27 cellular contexts compared by ENCODE assay signal in the genomic region with DNA sequence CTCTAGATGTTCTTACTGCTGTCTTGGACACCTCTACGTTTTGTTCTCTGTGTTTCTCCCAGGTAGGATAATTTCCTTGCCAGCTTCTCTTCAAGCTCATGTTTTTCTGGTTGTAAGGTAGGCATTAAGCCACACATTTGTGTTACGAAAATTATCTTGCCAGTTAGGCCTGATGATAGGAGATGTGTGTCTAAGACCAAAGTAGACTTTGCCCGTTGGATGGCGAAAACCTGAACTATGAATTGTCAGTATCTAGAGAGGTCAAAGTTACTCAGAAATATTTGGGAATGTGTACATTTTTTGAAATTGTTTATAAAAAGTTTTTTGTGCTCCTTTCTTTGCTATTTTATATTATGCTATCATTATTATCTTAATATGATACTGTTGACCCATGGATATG.
DNase-seq lines count a peak whose midpoint lies in the region; ATAC-seq, FAIRE-seq and TF ChIP-seq lines count a peak whose summit lies in the region.
"Had no signal": no experiment of that assay in that cellular context is flagged by ENCODE, and none has a peak within 500 bp of the region (broad histone marks: within the 10 kb centered on the region; RNA-seq: fewer than 3 reads in every experiment).

No MANE protein-coding gene starts in this region.

- peaks cover 59 to 65% of the 10 kb centered on the region in 2 experiments for H3K4me1 Mint-ChIP-seq in H9
- H3K4me1 Mint-ChIP-seq: CD14-positive monocyte; CD8-positive, alpha-beta memory T cell had no signal

- H3K36me3 ChIP-seq in H1 (ENCODE audit: control insufficient read depth in 2 of 4, insufficient read depth in 4 of 4, low read length in 3 of 4), result no peaks in the 10 kb centered on the region
- no peaks in the 10 kb centered on the region for H3K36me3 ChIP-seq in liver (ENCODE audit: control insufficient read depth in 4 of 4, insufficient read depth in 3 of 4, low read depth in 1 of 4, low read length in 3 of 4)
- H3K36me3 ChIP-seq: BE2C; BLaER1 treated with 17β-estradiol and CSF1 and Interleukin-3, amounts not matched to agents 10 nM and 100 nM had no signal

- TF ChIP-seq EP300 in H1 (IDR thresholded peaks at IDR 0.05; ENCODE audit: borderline replicate concordance in 1 of 2, low read depth in 2 of 2, low read length in 2 of 2), result no peak

- H2BK5ac ChIP-seq in H9 (ENCODE audit: insufficient read length, low read length), result no peak overlapping the region
- H2BK5ac ChIP-seq in H1 (ENCODE audit: low read depth, low read length), result peak overlapping the region; percentile 12; the same call in 1 of the 2 replicates

- H3K27ac Mint-ChIP-seq in H9, result peak overlapping the region; percentile 0 to 47 (median 13); a peak in 5 of 7 replicates
- no peak overlapping the region for H3K27ac Mint-ChIP-seq in activated naive CD4-positive, alpha-beta T cell treated with anti-CD3 and anti-CD28 coated beads, Interleukin-2, amount 50 U/mL, for 72 hours
- H3K27ac Mint-ChIP-seq: CD14-positive monocyte; CD4-positive, alpha-beta T cell; CD8-positive, alpha-beta memory T cell had no signal

- no peak overlapping the region for H4K91ac ChIP-seq in H9 (ENCODE audit: insufficient read length, low read depth, low read length)
- H4K91ac ChIP-seq in H1 (replicated peaks; ENCODE audit: insufficient read length, low read length), result peak overlapping the region; percentile 0

- H2BK20ac ChIP-seq in H9 (ENCODE audit: low read depth, low read length, poor library complexity, severe bottlenecking) (peak overlapping the region; percentile 45), H1 (ENCODE audit: low read length) (no peak overlapping the region)

- no peak for FAIRE-seq in H1 (lab: Jason Lieb, UNC)
- FAIRE-seq: A549, D721Med, GM12891, GM18507, GM19239, H54 had no signal

- no peak for TF ChIP-seq POLR2A in H1 (IDR thresholded peaks at IDR 0.05; ENCODE audit: control extremely low read depth in 1 of 2, low read depth in 2 of 2, low read length in 2 of 2)

- H4K5ac ChIP-seq in H9 (ENCODE audit: insufficient read length, low read depth, low read length) (no peak overlapping the region), H1 (ENCODE audit: insufficient read length, low read depth, low read length) (no peak overlapping the region)

- H3K36me3 Mint-ChIP-seq in H9 (ENCODE audit: insufficient read depth in 1 of 3, low read depth in 3 of 3), result no peaks in the 10 kb centered on the region
- no peaks in the 10 kb centered on the region for H3K36me3 Mint-ChIP-seq in activated naive CD4-positive, alpha-beta T cell treated with anti-CD3 and anti-CD28 coated beads, Interleukin-2, amount 50 U/mL, for 72 hours
- H3K36me3 Mint-ChIP-seq: CD14-positive monocyte; CD8-positive, alpha-beta memory T cell had no signal

- no peak overlapping the region for H3T11ph ChIP-seq in H9 (ENCODE audit: low read length)

- H3K9me3 Mint-ChIP-seq in H9, result no peaks in the 10 kb centered on the region
- H3K9me3 Mint-ChIP-seq in activated naive CD4-positive, alpha-beta T cell treated with anti-CD3 and anti-CD28 coated beads, Interleukin-2, amount 50 U/mL, for 72 hours, result no peaks in the 10 kb centered on the region
- H3K9me3 Mint-ChIP-seq: CD14-positive monocyte; CD4-positive, alpha-beta T cell; CD8-positive, alpha-beta memory T cell had no signal

- peak overlapping the region; percentile 62 for H2AK5ac ChIP-seq in H9 (ENCODE audit: insufficient read length, low read length)
- no peak overlapping the region for H2AK5ac ChIP-seq in H1 (ENCODE audit: low read depth, low read length)

- H3K79me1 ChIP-seq in H9 (ENCODE audit: insufficient read depth, low read depth, low read length, poor library complexity, severe bottlenecking) (peaks cover 7% of the 10 kb centered on the region), H1 (ENCODE audit: low read depth, low read length) (no peaks in the 10 kb centered on the region)

- H4K20me1 ChIP-seq in H9 (ENCODE audit: control insufficient read depth, insufficient read depth, insufficient read length) (no peaks in the 10 kb centered on the region), H1 (replicated peaks in 1 of 2; ENCODE audit: control insufficient read depth in 1 of 2, insufficient read depth in 2 of 2, low read length in 2 of 2) (no peaks in the 10 kb centered on the region)
- H4K20me1 ChIP-seq: BLaER1 treated with 17β-estradiol and CSF1 and Interleukin-3, amounts not matched to agents 10 nM and 100 nM had no signal

- H3K56ac ChIP-seq in H9 (ENCODE audit: insufficient read length, low read depth, low read length), result no peak overlapping the region
- no peak overlapping the region for H3K56ac ChIP-seq in H1 (replicated peaks; ENCODE audit: insufficient read length, low read depth, low read length)

- H2BK12ac ChIP-seq in H9 (ENCODE audit: insufficient read length, low read depth, low read length), result no peak overlapping the region
- peak overlapping the region; percentile 10; the same call in 1 of the 2 replicates for H2BK12ac ChIP-seq in H1 (ENCODE audit: low read depth, low read length)

- H2BK120ac ChIP-seq in H9 (ENCODE audit: low read depth, low read length, poor library complexity, severe bottlenecking), result no peak overlapping the region
- H2BK120ac ChIP-seq in H1 (replicated peaks; ENCODE audit: low read depth, low read length), result peak overlapping the region; percentile 1

- no peak for ATAC-seq in GM18873 (IDR thresholded peaks at IDR 0.05; ENCODE audit: low FRiP score, unreplicated experiment)
- no peak for ATAC-seq in activated naive CD4-positive, alpha-beta T cell treated with anti-CD3 and anti-CD28 coated beads, Interleukin-2, amount 50 U/mL, for 72 hours
- ATAC-seq: A549 had no signal

- no peak overlapping the region; the same call in 1 of the 2 replicates for H3K4ac ChIP-seq in H9 (ENCODE audit: low read depth, low read length)
- H3K4ac ChIP-seq in H1 (replicated peaks; ENCODE audit: insufficient read length, low read depth, low read length), result no peak overlapping the region

- H2AFZ ChIP-seq in H9 (ENCODE audit: low read length) (no peak overlapping the region), H1 (ENCODE audit: low read length) (no peak overlapping the region)
- H2AFZ ChIP-seq: GM23248 had no signal

- H3K14ac ChIP-seq in H9 (ENCODE audit: insufficient read depth, low read length) (no peak overlapping the region; the same call in 1 of the 2 replicates), H1 (ENCODE audit: insufficient read length) (no peak overlapping the region)

- WGBS in H9 (ENCODE audit: extremely low coverage, insufficient read length, low lambda C conversion rate), result no CpG with 5 or more reads among the region's 4 CpGs
- 91% methylated on average over 4 of the region's 4 CpGs; no CpG with 5 or more reads in 1 of the 2 experiments for WGBS in H1 (ENCODE audit: extremely low coverage in 1 of 2, insufficient coverage in 1 of 2, insufficient read length in 1 of 2, insufficient replicate concordance in 2 of 2, low coverage in 1 of 2, low lambda C conversion rate in 2 of 2, missing lambda C conversion rate in 1 of 2), 2 experiments
- WGBS in liver, result 32% methylated on average over 4 of the region's 4 CpGs

- H2BK15ac ChIP-seq in H9 (ENCODE audit: low read depth, low read length), result no peak overlapping the region
- H2BK15ac ChIP-seq in H1 (ENCODE audit: low read length), result no peak overlapping the region; the same call in 1 of the 2 replicates

- H3K9me3 ChIP-seq in H9 (ENCODE audit: control insufficient read depth, low read depth, low read length) (no peaks in the 10 kb centered on the region), H1 (ENCODE audit: insufficient read depth in 2 of 2, low read depth in 1 of 2, low read length in 1 of 2) (no peaks in the 10 kb centered on the region), liver (ENCODE audit: control insufficient read depth in 4 of 4, low read length in 3 of 4) (no peaks in the 10 kb centered on the region)
- H3K9me3 ChIP-seq: A549; BE2C; BLaER1 treated with 17β-estradiol and CSF1 and Interleukin-3, amounts not matched to agents 10 nM and 100 nM had no signal

- H3K79me2 ChIP-seq in H9 (ENCODE audit: insufficient read depth, low read length) (0 out of 2 replicates have a peak, but pooled peaks cover 2% of the 10 kb centered on the region), H1 (ENCODE audit: control insufficient read depth in 1 of 2, insufficient read depth in 2 of 2, low read length in 2 of 2) (peaks cover 0 to 60% of the 10 kb centered on the region in 2 experiments; a peak in 3 of 4 replicates)

- TF ChIP-seq RAD21 in H1 (IDR thresholded peaks at IDR 0.05 in 1 of 2, conservative IDR thresholded peaks at IDR 0.05 in 1 of 2; ENCODE audit: low read depth in 2 of 2, low read length in 2 of 2) (no peak), liver (IDR thresholded peaks at IDR 0.05) (peak; percentile 34 to 44)

- CTCF ChIA-PET in H1 (lab: Charles Lee; ENCODE audit: partially characterized antibody), result no interaction called here
- CTCF ChIA-PET in GM10248 (lab: Yijun Ruan, JAX), result no interaction called here

- POLR2A ChIA-PET in H1 (lab: Charles Lee; ENCODE audit: partially characterized antibody) (no interaction called here), GM10248 (lab: Yijun Ruan, JAX) (no interaction called here)

- TF ChIP-seq CTCF in H9 (conservative IDR thresholded peaks at IDR 0.05) (no peak), H1 (IDR thresholded peaks at IDR 0.05; ENCODE audit: control extremely low read depth in 1 of 3, insufficient read depth in 1 of 3, low read depth in 1 of 3, low read length in 3 of 3) (no peak), liver (IDR thresholded peaks at IDR 0.05; ENCODE audit: low read depth, low read length, missing input control) (no peak), GM10248 (IDR thresholded peaks at IDR 0.05; ENCODE audit: control extremely low read depth, extremely low read depth, low read depth, missing control alignments) (no peak)

- H3K4me3 Mint-ChIP-seq in H9, result no peak overlapping the region
- H3K4me3 Mint-ChIP-seq: CD14-positive monocyte; CD4-positive, alpha-beta T cell; CD8-positive, alpha-beta memory T cell had no signal

- no peak overlapping the region for H3K18ac ChIP-seq in H9 (ENCODE audit: insufficient read length, low read depth, low read length)
- no peak overlapping the region for H3K18ac ChIP-seq in H1 (ENCODE audit: extremely low read depth, low read length)

- H4K8ac ChIP-seq in H9 (replicated peaks; ENCODE audit: insufficient read length, low read depth, low read length) (no peak overlapping the region), H1 (ENCODE audit: extremely low read depth, insufficient read depth, low read length) (no peak overlapping the region)

- no peaks in the 10 kb centered on the region for H3K27me3 Mint-ChIP-seq in H9 (ENCODE audit: low read depth)

- H3K4me1 ChIP-seq in H9 (ENCODE audit: insufficient read depth, low read length) (peaks cover 19% of the 10 kb centered on the region), H1 (replicated peaks in 1 of 4; ENCODE audit: control insufficient read depth in 3 of 4, insufficient read depth in 4 of 4, low read length in 3 of 4) (peaks cover 9 to 24% (median 17%) of the 10 kb centered on the region in 4 experiments; a peak in 6 of 7 replicates), liver (ENCODE audit: control insufficient read depth in 4 of 4, insufficient read depth in 4 of 4, low read length in 3 of 4) (peaks cover 2 to 12% (median 9%) of the 10 kb centered on the region in 4 donors)
- H3K4me1 ChIP-seq: BE2C; BLaER1 treated with 17β-estradiol and CSF1 and Interleukin-3, amounts not matched to agents 10 nM and 100 nM had no signal

- no peaks in the 10 kb centered on the region for H3K27me3 ChIP-seq in H9 (ENCODE audit: insufficient read depth, low read length)
- H3K27me3 ChIP-seq in H1 (replicated peaks in 1 of 4; ENCODE audit: control insufficient read depth in 3 of 4, extremely low read depth in 1 of 4, insufficient read depth in 3 of 4, low read length in 3 of 4), result no peaks in the 10 kb centered on the region
- no peaks in the 10 kb centered on the region for H3K27me3 ChIP-seq in liver (ENCODE audit: control insufficient read depth in 4 of 4, insufficient read depth in 4 of 4, low read length in 3 of 4)
- H3K27me3 ChIP-seq: BE2C; BLaER1 treated with 17β-estradiol and CSF1 and Interleukin-3, amounts not matched to agents 10 nM and 100 nM had no signal

- no peak overlapping the region for H3K23ac ChIP-seq in H9 (ENCODE audit: insufficient read length, low read depth, low read length)
- no peak overlapping the region for H3K23ac ChIP-seq in H1 (ENCODE audit: insufficient read length)

- no peak for DNase-seq in H9
- no peak for DNase-seq in H1 (ENCODE audit: low read depth in 1 of 2, low spot score in 2 of 2)
- DNase-seq in GM10248 (ENCODE audit: extremely low spot score), result no peak
- DNase-seq in stimulated activated CD4-positive, alpha-beta T cell treated with anti-CD3 and anti-CD28 coated beads, Interleukin-4, amount 100 ng/mL, for 24 hours, result no peak
- DNase-seq in activated naive CD4-positive, alpha-beta T cell treated with anti-CD3 and anti-CD28 coated beads, Interleukin-2, amount 50 U/mL, for 72 hours (ENCODE audit: low spot score in 2 of 2), result no peak
- DNase-seq: 8988T; ACHN; AML-193; BE2C; CD4-positive, alpha-beta T cell; CD8-positive, alpha-beta memory T cell; DMS 273 treated with DMSO at 0.1 percent for 48 hours; DMS79; EL; GDM1; GM23248; HCEC 1CT had no signal

- peak overlapping the region; percentile 13 for H3K9ac ChIP-seq in H9 (ENCODE audit: extremely low read depth, insufficient read length, low read length)
- no peak overlapping the region for H3K9ac ChIP-seq in H1 (replicated peaks in 1 of 4; ENCODE audit: extremely low read depth in 1 of 4, low read depth in 3 of 4, low read length in 3 of 4)
- H3K9ac ChIP-seq in liver (ENCODE audit: low read depth in 1 of 2, low read length in 2 of 2), result no peak overlapping the region
- H3K9ac ChIP-seq: BLaER1 treated with 17β-estradiol and CSF1 and Interleukin-3, amounts not matched to agents 10 nM and 100 nM; GM23248 had no signal

- no peaks in the 10 kb centered on the region for H3K23me2 ChIP-seq in H9 (ENCODE audit: insufficient read length, low read depth, low read length, poor library complexity, severe bottlenecking)
- peaks cover 5% of the 10 kb centered on the region; the same call in 1 of the 2 replicates for H3K23me2 ChIP-seq in H1 (ENCODE audit: low read depth, low read length)

- H3K4me2 ChIP-seq in H9 (ENCODE audit: insufficient read depth, insufficient read length, low read length) (no peak overlapping the region), H1 (ENCODE audit: insufficient read depth in 1 of 2, low read depth in 2 of 2, low read length in 2 of 2) (no peak overlapping the region)
- H3K4me2 ChIP-seq: A549; BLaER1 treated with 17β-estradiol and CSF1 and Interleukin-3, amounts not matched to agents 10 nM and 100 nM had no signal

- H3K27ac ChIP-seq in H9 (ENCODE audit: insufficient read length, low read depth, low read length) (no peak overlapping the region), H1 (ENCODE audit: low read depth, low read length) (0 out of 2 replicates have a peak overlapping the region, but pooled peaks have one; percentile 12), liver (ENCODE audit: low read depth in 1 of 2, low read length in 2 of 2) (no peak overlapping the region)
- H3K27ac ChIP-seq: A549; BLaER1 treated with 17β-estradiol and CSF1 and Interleukin-3, amounts not matched to agents 10 nM and 100 nM; GM23248 had no signal

- H3K4me3 ChIP-seq in H1 (ENCODE audit: extremely low read depth in 1 of 4, insufficient read depth in 2 of 4, low read depth in 3 of 4, low read length in 4 of 4) (no peak overlapping the region), liver (ENCODE audit: low read depth in 1 of 3, low read length in 3 of 3) (no peak overlapping the region)
- H3K4me3 ChIP-seq: A549; BLaER1 treated with 17β-estradiol and CSF1 and Interleukin-3, amounts not matched to agents 10 nM and 100 nM; GM23248 had no signal

Comparison
In these comparisons a context has a peak if more than half of its experiments do, and no peak if none do; other contexts are left out.
1. H3K27ac Mint-ChIP-seq: peak in H9 (3 of 3); none in activated naive CD4-positive, alpha-beta T cell treated with anti-CD3 and anti-CD28 coated beads, Interleukin-2, amount 50 U/mL, for 72 hours (0 of 2).